Comparison of ENCODE assay signal across 20 cellular contexts in genomic region chr1:179968284-179968993, GRCh38. TPM values are rescaled to one million over a fixed set of nuclear protein-coding genes. Genes with fewer than 3 reads are reported as not detected.
DNase-seq lines count a peak whose midpoint lies in the region; ATAC-seq and TF ChIP-seq lines count a peak whose summit lies in the region.
"Had no signal": no experiment of that assay in that cellular context is flagged by ENCODE, and none has a peak within 500 bp of the region (broad histone marks: within the 10 kb centered on the region; RNA-seq: fewer than 3 reads in every experiment).

No MANE protein-coding gene starts in this region.

- no peaks in the 10 kb centered on the region for H3K27me3 Mint-ChIP-seq in activated CD4-positive, alpha-beta memory T cell treated with anti-CD3 and anti-CD28 coated beads for 36 hours
- H3K27me3 Mint-ChIP-seq: T-cell had no signal

- no peak overlapping the region for H3K4me3 Mint-ChIP-seq in activated CD4-positive, alpha-beta memory T cell treated with anti-CD3 and anti-CD28 coated beads for 36 hours
- H3K4me3 Mint-ChIP-seq: mesothelial cell of epicardium had no signal

- H3K27ac ChIP-seq in right atrium auricular region (peak overlapping the region; percentile 78 to 85), coronary artery (peak overlapping the region; percentile 72 to 85), psoas muscle (peak overlapping the region; percentile 62), vagina (peak overlapping the region; percentile 67), upper lobe of right lung (no peak overlapping the region)

- H3K4me1 ChIP-seq in right atrium auricular region (peaks cover 0 to 46% of the 10 kb centered on the region in 2 donors), psoas muscle (peaks cover 49% of the 10 kb centered on the region), vagina (peaks cover 47% of the 10 kb centered on the region), upper lobe of right lung (peaks cover 14% of the 10 kb centered on the region)

- peaks cover 17% of the 10 kb centered on the region for H3K36me3 Mint-ChIP-seq in activated CD4-positive, alpha-beta memory T cell treated with anti-CD3 and anti-CD28 coated beads for 36 hours

- DNase-seq in right atrium auricular region (ENCODE audit: low spot score), result no peak
- no peak for DNase-seq in cardiac septum (ENCODE audit: low spot score)
- no peak for DNase-seq in coronary artery (ENCODE audit: low spot score)
- DNase-seq in psoas muscle, result no peak
- no peak for DNase-seq in vagina (ENCODE audit: extremely low spot score in 2 of 2)
- DNase-seq in upper lobe of right lung, result no peak
- DNase-seq in activated CD4-positive, alpha-beta memory T cell treated with anti-CD3 and anti-CD28 coated beads for 36 hours, result no peak
- DNase-seq in T1000 (lab: John Stamatoyannopoulos, UW), result no peak
- DNase-seq: activated CD4-positive, alpha-beta T cell treated with anti-CD3 and anti-CD28 coated beads, Interleukin-2, amount 50 U/mL, for 4 hours; central memory CD4-positive, alpha-beta T cell; left colon; NCI-H1417 treated with DMSO at 0.1 percent for 48 hours; NCI-H2171 treated with DMSO at 0.1 percent for 48 hours; NCI-H69; SHP77; stimulated activated CD4-positive, alpha-beta T cell treated with anti-CD3 and anti-CD28 coated beads, Interleukin-2, amount 100 ng/mL, for 24 hours; stimulated activated naive CD8-positive, alpha-beta T cell treated with anti-CD3 and anti-CD28 coated beads, Interleukin-15, Interleukin-2, amounts not matched to agents 100 U/mL and 50 U/mL, for 24 hours; T-cell had no signal

- H3K4me1 Mint-ChIP-seq in activated CD4-positive, alpha-beta memory T cell treated with anti-CD3 and anti-CD28 coated beads for 36 hours (ENCODE audit: low read depth), result peaks cover 53% of the 10 kb centered on the region

- no peaks in the 10 kb centered on the region for H3K36me3 ChIP-seq in right atrium auricular region
- no peaks in the 10 kb centered on the region for H3K36me3 ChIP-seq in psoas muscle (ENCODE audit: insufficient read depth in 1 of 2, low read depth in 1 of 2)
- H3K36me3 ChIP-seq in vagina, result no peaks in the 10 kb centered on the region
- no peaks in the 10 kb centered on the region for H3K36me3 ChIP-seq in upper lobe of right lung

- 74 to 88% (median 75%) methylated on average over 6 of the region's 6 CpGs for WGBS in psoas muscle, 3 donors

- intact Hi-C loops in cardiac septum (cut with DNase I) (no loop called here), psoas muscle (cut with DNase I) (no loop called here), vagina (cut with DNase I) (no loop called here), upper lobe of right lung (cut with DNase I) (no loop called here)
- intact Hi-C loops in activated CD4-positive, alpha-beta memory T cell treated with anti-CD3 and anti-CD28 coated beads for 36 hours (cut with micrococcal nuclease), result no loop called here

- TF ChIP-seq POLR2A in vagina (IDR thresholded peaks at IDR 0.05), result no peak

- CTCF ChIA-PET in activated CD4-positive, alpha-beta memory T cell treated with anti-CD3 and anti-CD28 coated beads for 36 hours (lab: Charles Lee), result no interaction called here

- no peak overlapping the region for H3K4me3 ChIP-seq in right atrium auricular region
- no peak overlapping the region for H3K4me3 ChIP-seq in coronary artery
- H3K4me3 ChIP-seq in psoas muscle, result peak overlapping the region; percentile 12
- H3K4me3 ChIP-seq in vagina, result no peak overlapping the region
- H3K4me3 ChIP-seq in upper lobe of right lung, result no peak overlapping the region
- H3K4me3 ChIP-seq: skin epidermis had no signal

- POLR2A ChIA-PET in activated CD4-positive, alpha-beta memory T cell treated with anti-CD3 and anti-CD28 coated beads for 36 hours (lab: Charles Lee), result no interaction called here

- peaks cover 7% of the 10 kb centered on the region for H3K9me3 Mint-ChIP-seq in activated CD4-positive, alpha-beta memory T cell treated with anti-CD3 and anti-CD28 coated beads for 36 hours

- H3K9me3 ChIP-seq in right atrium auricular region, result no peaks in the 10 kb centered on the region
- peaks cover 11% of the 10 kb centered on the region for H3K9me3 ChIP-seq in psoas muscle
- H3K9me3 ChIP-seq in vagina, result no peaks in the 10 kb centered on the region
- no peaks in the 10 kb centered on the region for H3K9me3 ChIP-seq in upper lobe of right lung

- H3K27me3 ChIP-seq in right atrium auricular region, result no peaks in the 10 kb centered on the region
- H3K27me3 ChIP-seq in psoas muscle (ENCODE audit: insufficient read depth in 3 of 3, low read length in 2 of 3), result no peaks in the 10 kb centered on the region
- H3K27me3 ChIP-seq in vagina, result no peaks in the 10 kb centered on the region
- H3K27me3 ChIP-seq in upper lobe of right lung, result no peaks in the 10 kb centered on the region

- no peak overlapping the region for H3K27ac Mint-ChIP-seq in activated CD4-positive, alpha-beta memory T cell treated with anti-CD3 and anti-CD28 coated beads for 36 hours
- H3K27ac Mint-ChIP-seq: mesothelial cell of epicardium had no signal

- no peak for TF ChIP-seq CTCF in right atrium auricular region (IDR thresholded peaks at IDR 0.05)
- TF ChIP-seq CTCF in coronary artery (IDR thresholded peaks at IDR 0.05), result no peak
- no peak for TF ChIP-seq CTCF in psoas muscle (IDR thresholded peaks at IDR 0.05)
- TF ChIP-seq CTCF in vagina (IDR thresholded peaks at IDR 0.05), result no peak
- no peak for TF ChIP-seq CTCF in upper lobe of right lung (IDR thresholded peaks at IDR 0.05)

- ATAC-seq in psoas muscle, result no peak
- no peak for ATAC-seq in upper lobe of right lung
- ATAC-seq: left colon; stimulated activated naive CD8-positive, alpha-beta T cell treated with anti-CD3 and anti-CD28 coated beads, Interleukin-15, Interleukin-2, amounts not matched to agents 100 U/mL and 50 U/mL, for 24 hours; T-cell had no signal

RNA-seq across cellular contexts. Expression of gene CEP350, which starts 13.8 kb away (rescaled TPM):
- total RNA-seq in right atrium auricular region, result 10 to 100 TPM; 55.3 to 56.1 TPM
- 36.6 TPM for total RNA-seq in cardiac septum
- total RNA-seq in psoas muscle, result 10 to 100 TPM; 52.8 to 65.3 (median 61.0) TPM
- 10 to 100 TPM in 2 of 3 donors, 1 to 10 TPM in 1; 5.1 to 33.9 (median 11.1) TPM for polyA plus RNA-seq in psoas muscle
- total RNA-seq in vagina, result 53.0 TPM
- total RNA-seq in upper lobe of right lung, result 51.2 TPM
- total RNA-seq in activated CD4-positive, alpha-beta memory T cell treated with anti-CD3 and anti-CD28 coated beads for 36 hours, result 10 to 100 TPM; 31.7 to 34.2 TPM
